8 cellular contexts compared by ENCODE assay signal in genomic region chr21:25881524-25882376, GRCh38.
DNase-seq lines count a peak whose midpoint lies in the region; ATAC-seq and TF ChIP-seq lines count a peak whose summit lies in the region.

No MANE protein-coding gene starts in this region.

- H3K9me3 ChIP-seq in Peyer's patch = no peaks in the 10 kb centered on the region

- DNase-seq in Daoy (ENCODE audit: low read depth) (peak; percentile 70), HPDE6-E6E7 (ENCODE audit: extremely low spot score) (peak; percentile 34), Peyer's patch (peak; percentile 38 to 85 (median 64)), fibroblast of the aortic adventitia (ENCODE audit: low read depth) (peak; percentile 73), nucleus accumbens (lab: John Stamatoyannopoulos, UW) (peak in 46 of 56 donors; percentile 5 to 82 (median 36)), type B pancreatic cell (ENCODE audit: extremely low spot score, unreplicated experiment) (no peak)
- DNase-seq in activated T-cell treated with anti-CD3 and anti-CD28 coated beads, Interleukin-2, amount 50 U/mL, for 72 hours = peak; percentile 58 to 65

- no peaks in the 10 kb centered on the region for H3K27me3 Mint-ChIP-seq in activated T-cell treated with anti-CD3 and anti-CD28 coated beads, Interleukin-2, amount 50 U/mL, for 72 hours (ENCODE audit: low read depth)
- no peaks in the 10 kb centered on the region for H3K27me3 Mint-ChIP-seq in type B pancreatic cell

- no peaks in the 10 kb centered on the region for H3K4me1 Mint-ChIP-seq in activated T-cell treated with anti-CD3 and anti-CD28 coated beads, Interleukin-2, amount 50 U/mL, for 72 hours (ENCODE audit: low read depth)
- no peaks in the 10 kb centered on the region for H3K4me1 Mint-ChIP-seq in type B pancreatic cell (ENCODE audit: unreplicated experiment)

- H3K27ac ChIP-seq in Peyer's patch = no peak overlapping the region

- peak; percentile 89 for ATAC-seq in GM21390 (IDR thresholded peaks at IDR 0.05; ENCODE audit: unreplicated experiment)
- ATAC-seq in activated T-cell treated with anti-CD3 and anti-CD28 coated beads, Interleukin-2, amount 50 U/mL, for 72 hours (replicated peaks in 1 of 2) = peak; percentile 58 to 71

- H3K27me3 ChIP-seq in Peyer's patch = no peaks in the 10 kb centered on the region

- TF ChIP-seq POLR2A in Peyer's patch (IDR thresholded peaks at IDR 0.05) = no peak

- peak overlapping the region; percentile 47 for H3K27ac Mint-ChIP-seq in activated T-cell treated with anti-CD3 and anti-CD28 coated beads, Interleukin-2, amount 50 U/mL, for 72 hours
- H3K27ac Mint-ChIP-seq in type B pancreatic cell = no peak overlapping the region

- H3K4me3 ChIP-seq in Peyer's patch = no peak overlapping the region
- H3K4me3 ChIP-seq in fibroblast of the aortic adventitia (ENCODE audit: low read depth, low read length) = no peak overlapping the region

- H3K9me3 Mint-ChIP-seq in activated T-cell treated with anti-CD3 and anti-CD28 coated beads, Interleukin-2, amount 50 U/mL, for 72 hours = no peaks in the 10 kb centered on the region
- H3K9me3 Mint-ChIP-seq in type B pancreatic cell = no peaks in the 10 kb centered on the region

- H3K36me3 ChIP-seq in Peyer's patch = peaks cover 0 to 8% (median 0%) of the 10 kb centered on the region in 3 donors

- H3K4me3 Mint-ChIP-seq in activated T-cell treated with anti-CD3 and anti-CD28 coated beads, Interleukin-2, amount 50 U/mL, for 72 hours = no peak overlapping the region
- H3K4me3 Mint-ChIP-seq in type B pancreatic cell = no peak overlapping the region

- H3K36me3 Mint-ChIP-seq in activated T-cell treated with anti-CD3 and anti-CD28 coated beads, Interleukin-2, amount 50 U/mL, for 72 hours (ENCODE audit: insufficient read depth in 2 of 2) = no peaks in the 10 kb centered on the region
- peaks cover 48% of the 10 kb centered on the region for H3K36me3 Mint-ChIP-seq in type B pancreatic cell

- TF ChIP-seq CTCF in Peyer's patch (IDR thresholded peaks at IDR 0.05) = peak; percentile 52 to 86 (median 84)
- TF ChIP-seq CTCF in fibroblast of the aortic adventitia (IDR thresholded peaks at IDR 0.05; ENCODE audit: insufficient read depth, low read length) = peak; percentile 99
- peak; percentile 94 for TF ChIP-seq CTCF in type B pancreatic cell (conservative IDR thresholded peaks at IDR 0.05)

- H3K4me1 ChIP-seq in Peyer's patch = no peaks in the 10 kb centered on the region
